ENCODE assay signal across 14 cellular contexts in the genomic region with DNA sequence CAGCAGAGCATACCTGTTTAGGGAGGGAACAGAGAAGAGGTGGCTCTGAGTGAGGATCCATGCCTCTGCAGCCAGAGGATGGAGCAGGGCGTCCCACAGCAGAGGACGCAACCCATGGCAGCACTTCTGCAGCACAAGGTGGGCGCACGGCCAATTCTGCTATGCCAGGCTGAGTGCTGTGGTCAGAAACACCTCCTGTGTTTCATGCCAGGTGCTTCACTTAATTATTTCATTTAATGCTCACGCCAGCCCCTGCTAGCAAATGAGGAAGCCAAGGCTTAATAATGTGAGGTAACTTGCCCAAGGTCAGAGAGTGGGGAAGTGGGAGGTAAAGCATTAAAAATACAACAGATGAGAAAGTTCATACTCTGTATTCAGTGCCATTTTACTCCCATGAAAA.
A peak's percentile ranks its signal among the peaks of the same experiment; 100 is the strongest.
DNase-seq lines count a peak whose midpoint lies in the region; ATAC-seq and TF ChIP-seq lines count a peak whose summit lies in the region.
"Had no signal": no experiment of that assay in that cellular context is flagged by ENCODE, and none has a peak within 500 bp of the region (broad histone marks: within the 10 kb centered on the region; RNA-seq: fewer than 3 reads in every experiment).

No MANE protein-coding gene starts in this region.

- H3K4me1 ChIP-seq in adrenal gland (replicated peaks in 1 of 2) (peaks cover 29 to 43% of the 10 kb centered on the region in 2 donors), mucosa of descending colon (ENCODE audit: low read depth) (peaks cover 22% of the 10 kb centered on the region), uterus (no peaks in the 10 kb centered on the region), mammary epithelial cell (ENCODE audit: insufficient read depth, low read length) (no peaks in the 10 kb centered on the region)

- no peaks in the 10 kb centered on the region for H3K27me3 Mint-ChIP-seq in activated CD8-positive, alpha-beta T cell treated with anti-CD3 and anti-CD28 coated beads, Interleukin-2, amount 10 ng/mL, durations not matched to agents 7 days and 5 days (ENCODE audit: low read depth)
- no peaks in the 10 kb centered on the region for H3K27me3 Mint-ChIP-seq in activated CD8-positive, alpha-beta T cell treated with anti-CD3 and anti-CD28 coated beads for 36 hours
- H3K27me3 Mint-ChIP-seq: activated CD4-positive, alpha-beta memory T cell treated with anti-CD3 and anti-CD28 coated beads for 36 hours; CD4-positive, alpha-beta memory T cell had no signal

- H3K27ac ChIP-seq in adrenal gland: peak overlapping the region in 3 of 5 donors; percentile 54 to 75 (median 72)
- H3K27ac ChIP-seq in uterus: peak overlapping the region; percentile 63 to 74
- no peak overlapping the region for H3K27ac ChIP-seq in mammary epithelial cell (ENCODE audit: insufficient read depth, low read depth, low read length)

- H4K20me1 ChIP-seq in mammary epithelial cell (ENCODE audit: insufficient read depth, low read length): no peaks in the 10 kb centered on the region

- WGBS in adrenal gland, 4 donors: 53 to 60% (median 55%) methylated on average over 5 of the region's 5 CpGs
- WGBS in mammary epithelial cell (ENCODE audit: low coverage, missing lambda C conversion rate): 55% methylated on average over 5 of the region's 5 CpGs

- TF ChIP-seq POLR2A in adrenal gland (IDR thresholded peaks at IDR 0.05): no peak
- TF ChIP-seq POLR2A in uterus (IDR thresholded peaks at IDR 0.05): no peak

- CTCF ChIA-PET in activated CD8-positive, alpha-beta T cell treated with anti-CD3 and anti-CD28 coated beads, Interleukin-2, amount 10 ng/mL, durations not matched to agents 7 days and 5 days (lab: Charles Lee): no interaction called here
- CTCF ChIA-PET in activated CD8-positive, alpha-beta T cell treated with anti-CD3 and anti-CD28 coated beads for 36 hours (lab: Charles Lee): no interaction called here
- CTCF ChIA-PET in mammary epithelial cell (lab: Charles Lee; ENCODE audit: low non-redundant PET): no interaction called here

- in situ Hi-C loops in mammary epithelial cell (cut with MboI; ENCODE audit: low sequenced_read_pairs in 2 of 2): no loop called here

- H3K27ac Mint-ChIP-seq in activated CD8-positive, alpha-beta T cell treated with anti-CD3 and anti-CD28 coated beads, Interleukin-2, amount 10 ng/mL, durations not matched to agents 7 days and 5 days: peak overlapping the region; percentile 53
- no peak overlapping the region for H3K27ac Mint-ChIP-seq in activated CD8-positive, alpha-beta T cell treated with anti-CD3 and anti-CD28 coated beads for 36 hours
- H3K27ac Mint-ChIP-seq: activated CD4-positive, alpha-beta memory T cell treated with anti-CD3 and anti-CD28 coated beads for 36 hours; T-helper 2 cell treated with Interferon-gamma antibody and Interleukin-4, amounts not matched to agents 5 μg/mL and 100 μg/mL, for 36 hours had no signal

- no peak for DNase-seq in activated CD8-positive, alpha-beta T cell treated with anti-CD3 and anti-CD28 coated beads, Interleukin-2, amount 10 ng/mL, durations not matched to agents 7 days and 5 days
- no peak for DNase-seq in activated CD8-positive, alpha-beta T cell treated with anti-CD3 and anti-CD28 coated beads for 36 hours
- peak in 6 of 7 donors; percentile 44 to 73 (median 64) for DNase-seq in adrenal gland
- peak in 2 of 3 donors; percentile 23 to 35 for DNase-seq in mucosa of descending colon
- DNase-seq in uterus: no peak
- no peak for DNase-seq in cerebellar nuclear complex (lab: John Stamatoyannopoulos, UW)
- DNase-seq in NCI-H345 treated with DMSO at 0.1 percent for 48 hours (lab: John Stamatoyannopoulos, UW; ENCODE audit: unreplicated experiment): no peak
- no peak for DNase-seq in mammary epithelial cell
- DNase-seq: activated CD4-positive, alpha-beta memory T cell treated with anti-CD3 and anti-CD28 coated beads for 36 hours; CD4-positive, alpha-beta memory T cell; effector memory CD4-positive, alpha-beta T cell; foreskin melanocyte; NCI-H524 treated with DMSO at 0.1 percent for 48 hours had no signal

- intact Hi-C loops in activated CD8-positive, alpha-beta T cell treated with anti-CD3 and anti-CD28 coated beads for 36 hours (cut with micrococcal nuclease): no loop called here
- intact Hi-C loops in adrenal gland (cut with DNase I) (no loop called here), mucosa of descending colon (cut with DNase I, micrococcal nuclease) (loop anchor here in 1 of 2 donors (10.0 kb wide), 1 partner anchor 78 kb away; the partner anchor contains the start of gene B4GALT5), uterus (cut with DNase I; ENCODE audit: low total_unique reads) (no loop called here), mammary epithelial cell (cut with micrococcal nuclease) (no loop called here)

- H3K9me3 Mint-ChIP-seq in activated CD8-positive, alpha-beta T cell treated with anti-CD3 and anti-CD28 coated beads, Interleukin-2, amount 10 ng/mL, durations not matched to agents 7 days and 5 days (ENCODE audit: insufficient read depth): no peaks in the 10 kb centered on the region
- no peaks in the 10 kb centered on the region for H3K9me3 Mint-ChIP-seq in activated CD8-positive, alpha-beta T cell treated with anti-CD3 and anti-CD28 coated beads for 36 hours
- H3K9me3 Mint-ChIP-seq: activated CD4-positive, alpha-beta memory T cell treated with anti-CD3 and anti-CD28 coated beads for 36 hours; T-helper 2 cell treated with Interferon-gamma antibody and Interleukin-4, amounts not matched to agents 5 μg/mL and 100 μg/mL, for 36 hours had no signal

- dilution Hi-C loops in mammary epithelial cell (cut with HindIII; ENCODE audit: low sequenced_read_pairs): no loop called here

- H3K4me3 ChIP-seq in adrenal gland: no peak overlapping the region
- H3K4me3 ChIP-seq in mucosa of descending colon: no peak overlapping the region
- no peak overlapping the region for H3K4me3 ChIP-seq in uterus
- no peak overlapping the region for H3K4me3 ChIP-seq in mammary epithelial cell (replicated peaks in 1 of 3; ENCODE audit: insufficient read depth in 1 of 3, low read depth in 2 of 3, low read length in 3 of 3)

- no peak for TF ChIP-seq CTCF in activated CD8-positive, alpha-beta T cell treated with anti-CD3 and anti-CD28 coated beads for 36 hours (IDR thresholded peaks at IDR 0.05)
- no peak for TF ChIP-seq CTCF in adrenal gland (IDR thresholded peaks at IDR 0.05)
- TF ChIP-seq CTCF in mucosa of descending colon (IDR thresholded peaks at IDR 0.05): no peak
- no peak for TF ChIP-seq CTCF in uterus (IDR thresholded peaks at IDR 0.05)
- no peak for TF ChIP-seq CTCF in mammary epithelial cell (conservative IDR thresholded peaks at IDR 0.05 in 1 of 2, IDR thresholded peaks at IDR 0.05 in 1 of 2; ENCODE audit: extremely low read depth in 1 of 2, insufficient read depth in 1 of 2, low read depth in 1 of 2, low read length in 2 of 2)

- H3K27me3 ChIP-seq in adrenal gland: no peaks in the 10 kb centered on the region
- no peaks in the 10 kb centered on the region for H3K27me3 ChIP-seq in uterus
- no peaks in the 10 kb centered on the region for H3K27me3 ChIP-seq in mammary epithelial cell (ENCODE audit: insufficient read depth, low read length)

- no peak overlapping the region for H3K4me2 ChIP-seq in mammary epithelial cell (ENCODE audit: insufficient read depth, low read depth, low read length)

- POLR2A ChIA-PET in activated CD8-positive, alpha-beta T cell treated with anti-CD3 and anti-CD28 coated beads, Interleukin-2, amount 10 ng/mL, durations not matched to agents 7 days and 5 days (lab: Charles Lee): no interaction called here
- POLR2A ChIA-PET in activated CD8-positive, alpha-beta T cell treated with anti-CD3 and anti-CD28 coated beads for 36 hours (lab: Charles Lee): interaction anchor here (0.7 kb wide), 1 partner anchor 70 kb away, joined by 3 read pairs; no protein-coding TSS in a partner anchor

- H3K36me3 Mint-ChIP-seq in activated CD8-positive, alpha-beta T cell treated with anti-CD3 and anti-CD28 coated beads, Interleukin-2, amount 10 ng/mL, durations not matched to agents 7 days and 5 days (ENCODE audit: low read depth): peaks cover 40% of the 10 kb centered on the region
- H3K36me3 Mint-ChIP-seq in activated CD8-positive, alpha-beta T cell treated with anti-CD3 and anti-CD28 coated beads for 36 hours (ENCODE audit: low read depth): peaks cover 50% of the 10 kb centered on the region

- H3K79me2 ChIP-seq in mammary epithelial cell (ENCODE audit: insufficient read depth, low read length): no peaks in the 10 kb centered on the region

- H3K36me3 ChIP-seq in adrenal gland (replicated peaks in 1 of 2): peaks cover 0 to 78% of the 10 kb centered on the region in 2 donors
- H3K36me3 ChIP-seq in mucosa of descending colon (ENCODE audit: low read depth): no peaks in the 10 kb centered on the region
- no peaks in the 10 kb centered on the region for H3K36me3 ChIP-seq in uterus
- peaks cover 18% of the 10 kb centered on the region for H3K36me3 ChIP-seq in mammary epithelial cell (ENCODE audit: insufficient read depth, low read length)

- H3K9ac ChIP-seq in mammary epithelial cell (ENCODE audit: insufficient read depth, low read length): no peak overlapping the region

- H2AFZ ChIP-seq in mammary epithelial cell (ENCODE audit: low read depth, low read length): no peak overlapping the region

- no TSS peak for BruUV-seq in mammary epithelial cell (replicated peaks; lab: Mats Ljungman, UMichigan)

- H3K4me1 Mint-ChIP-seq in activated CD8-positive, alpha-beta T cell treated with anti-CD3 and anti-CD28 coated beads, Interleukin-2, amount 10 ng/mL, durations not matched to agents 7 days and 5 days (ENCODE audit: low read depth): peaks cover 7% of the 10 kb centered on the region
- H3K4me1 Mint-ChIP-seq in activated CD8-positive, alpha-beta T cell treated with anti-CD3 and anti-CD28 coated beads for 36 hours (ENCODE audit: low read depth): peaks cover 2% of the 10 kb centered on the region

- ATAC-seq in activated CD8-positive, alpha-beta T cell treated with anti-CD3 and anti-CD28 coated beads, Interleukin-2, amount 10 ng/mL, durations not matched to agents 7 days and 5 days: no peak
- no peak for ATAC-seq in activated CD8-positive, alpha-beta T cell treated with anti-CD3 and anti-CD28 coated beads for 36 hours
- no peak for ATAC-seq in mucosa of descending colon

- H3K9me3 ChIP-seq in adrenal gland (replicated peaks in 1 of 3): no peaks in the 10 kb centered on the region
- no peaks in the 10 kb centered on the region for H3K9me3 ChIP-seq in mucosa of descending colon
- no peaks in the 10 kb centered on the region for H3K9me3 ChIP-seq in uterus
- H3K9me3 ChIP-seq in mammary epithelial cell (replicated peaks; ENCODE audit: insufficient read depth, low read length): no peaks in the 10 kb centered on the region

- no peak overlapping the region for H3K4me3 Mint-ChIP-seq in activated CD8-positive, alpha-beta T cell treated with anti-CD3 and anti-CD28 coated beads, Interleukin-2, amount 10 ng/mL, durations not matched to agents 7 days and 5 days
- no peak overlapping the region for H3K4me3 Mint-ChIP-seq in activated CD8-positive, alpha-beta T cell treated with anti-CD3 and anti-CD28 coated beads for 36 hours
- H3K4me3 Mint-ChIP-seq: activated CD4-positive, alpha-beta memory T cell treated with anti-CD3 and anti-CD28 coated beads for 36 hours; CD4-positive, alpha-beta memory T cell; T-helper 2 cell treated with Interferon-gamma antibody and Interleukin-4, amounts not matched to agents 5 μg/mL and 100 μg/mL, for 36 hours had no signal

Comparison
In these comparisons a context has a peak if more than half of its experiments do, and no peak if none do; other contexts are left out.
1. DNase-seq: peak in adrenal gland (6 of 7) and mucosa of descending colon (2 of 3); none in activated CD8-positive, alpha-beta T cell treated with anti-CD3 and anti-CD28 coated beads, Interleukin-2, amount 10 ng/mL, durations not matched to agents 7 days and 5 days (single experiment), activated CD8-positive, alpha-beta T cell treated with anti-CD3 and anti-CD28 coated beads for 36 hours (single experiment), uterus (0 of 2), cerebellar nuclear complex (0 of 2), NCI-H345 treated with DMSO at 0.1 percent for 48 hours (single experiment) and mammary epithelial cell (single experiment).